9 cellular contexts compared by ENCODE assay signal in genomic region chr18:79275992-79276391, GRCh38.
A peak's percentile ranks its signal among the peaks of the same experiment; 100 is the strongest.
DNase-seq lines count a peak whose midpoint lies in the region; ATAC-seq and TF ChIP-seq lines count a peak whose summit lies in the region.
"Had no signal": no experiment of that assay in that cellular context is flagged by ENCODE, and none has a peak within 500 bp of the region (broad histone marks: within the 10 kb centered on the region; RNA-seq: fewer than 3 reads in every experiment).

No MANE protein-coding gene starts in this region.

- no peak overlapping the region for H3K4me3 ChIP-seq in BLaER1 treated with 17β-estradiol and CSF1 and Interleukin-3, amounts not matched to agents 10 nM and 100 nM
- H3K4me3 ChIP-seq: Peyer's patch had no signal

- no peaks in the 10 kb centered on the region; a peak in 1 of 22 replicates for H4K20me1 ChIP-seq in BLaER1 treated with 17β-estradiol and CSF1 and Interleukin-3, amounts not matched to agents 10 nM and 100 nM

- no peak for TF ChIP-seq CTCF in RWPE1 (conservative IDR thresholded peaks at IDR 0.05; ENCODE audit: low read depth)

- H3K27me3 ChIP-seq in BLaER1 treated with 17β-estradiol and CSF1 and Interleukin-3, amounts not matched to agents 10 nM and 100 nM, result no peaks in the 10 kb centered on the region
- H3K27me3 ChIP-seq: Peyer's patch had no signal

- POLR2A ChIA-PET in RWPE1 (lab: Yijun Ruan, JAX; ENCODE audit: low non-redundant PET), result no interaction called here

- no peak overlapping the region for H3K9ac ChIP-seq in BLaER1 treated with 17β-estradiol and CSF1 and Interleukin-3, amounts not matched to agents 10 nM and 100 nM

- peak overlapping the region; percentile 28 to 78 (median 58); a peak in 19 of 22 replicates for H3K4me2 ChIP-seq in BLaER1 treated with 17β-estradiol and CSF1 and Interleukin-3, amounts not matched to agents 10 nM and 100 nM

- peak overlapping the region in 1 of 11 experiments; percentile 23; a peak in 1 of 22 replicates for H3K27ac ChIP-seq in BLaER1 treated with 17β-estradiol and CSF1 and Interleukin-3, amounts not matched to agents 10 nM and 100 nM
- peak overlapping the region; percentile 47; the same call in 1 of the 2 replicates for H3K27ac ChIP-seq in RWPE1
- H3K27ac ChIP-seq: Peyer's patch had no signal

- CTCF ChIA-PET in RWPE1 (lab: Yijun Ruan, JAX), result no interaction called here

- H3K9me3 ChIP-seq in BLaER1 treated with 17β-estradiol and CSF1 and Interleukin-3, amounts not matched to agents 10 nM and 100 nM (replicated peaks in 1 of 11), result peaks cover 0 to 10% (median 0%) of the 10 kb centered on the region in 11 experiments; a peak in 4 of 22 replicates
- H3K9me3 ChIP-seq: Peyer's patch had no signal

- H3K4me1 ChIP-seq in BLaER1 treated with 17β-estradiol and CSF1 and Interleukin-3, amounts not matched to agents 10 nM and 100 nM, result peaks cover 16 to 20% (median 19%) of the 10 kb centered on the region in 10 experiments
- H3K4me1 ChIP-seq: Peyer's patch had no signal

- peak; percentile 3 for DNase-seq in RWPE1 (ENCODE audit: low spot score)
- no peak for DNase-seq in hypothalamus (lab: John Stamatoyannopoulos, UW)
- no peak for DNase-seq in germinal center (ENCODE audit: low spot score)
- DNase-seq in C1 segment of cervical spinal cord (lab: John Stamatoyannopoulos, UW), result no peak
- no peak for DNase-seq in cerebellar nuclear complex (lab: John Stamatoyannopoulos, UW)
- DNase-seq: Peyer's patch had no signal

- ATAC-seq in GM19023 (IDR thresholded peaks at IDR 0.05; ENCODE audit: unreplicated experiment) (peak; percentile 75), HG02870 (IDR thresholded peaks at IDR 0.05; ENCODE audit: unreplicated experiment) (peak; percentile 84)

- H3K36me3 ChIP-seq in BLaER1 treated with 17β-estradiol and CSF1 and Interleukin-3, amounts not matched to agents 10 nM and 100 nM, result peaks cover 25 to 70% (median 31%) of the 10 kb centered on the region in 11 experiments; a peak in 21 of 22 replicates
